In genomic region chr12:108562348-108563134, GRCh38 we compare ENCODE assay signal across 1 cellular context.
A peak's percentile ranks its signal among the peaks of the same experiment; 100 is the strongest.
TF ChIP-seq lines count a peak whose summit lies in the region.

Gene ISCU, plus strand, starts transcription at chr12:108562596. Its CDS starts 27 bp downstream, at chr12:108562623.

TF ChIP-seq in HepG2, 621 proteins besides CTCF, POLR2A, EP300 and RAD21 (continued from another document and continues in another):
- TF ChIP-seq RXRA (CRISPR knock-in tag; IDR thresholded peaks at IDR 0.05), result no peak
- TF ChIP-seq FOSL2 (CRISPR knock-in tag; IDR thresholded peaks at IDR 0.05), result peak; percentile 27; the same call in 1 of the 2 replicates
- no peak for TF ChIP-seq ATAD3A (CRISPR knock-in tag; IDR thresholded peaks at IDR 0.05)
- TF ChIP-seq JUNB (CRISPR knock-in tag; IDR thresholded peaks at IDR 0.05; ENCODE audit: borderline replicate concordance), result no peak
- no peak for TF ChIP-seq ZNF136 (CRISPR knock-in tag; IDR thresholded peaks at IDR 0.05; ENCODE audit: low read depth)
- TF ChIP-seq XBP1 (CRISPR knock-in tag; IDR thresholded peaks at IDR 0.05), result no peak
- no peak for TF ChIP-seq ZNF605 (CRISPR knock-in tag; IDR thresholded peaks at IDR 0.05)
- TF ChIP-seq ZNF557 (CRISPR knock-in tag; IDR thresholded peaks at IDR 0.05), result no peak
- no peak for TF ChIP-seq ZNF432 (CRISPR knock-in tag; IDR thresholded peaks at IDR 0.05; ENCODE audit: borderline replicate concordance)
- peak; percentile 68 for TF ChIP-seq NFAT5 (CRISPR knock-in tag; IDR thresholded peaks at IDR 0.05)
- TF ChIP-seq SSRP1 (CRISPR knock-in tag; IDR thresholded peaks at IDR 0.05), result no peak
- no peak for TF ChIP-seq ZNF513 (CRISPR knock-in tag; conservative IDR thresholded peaks at IDR 0.05)
- no peak for TF ChIP-seq PCBP1 (IDR thresholded peaks at IDR 0.05; ENCODE audit: borderline replicate concordance, low read depth, low read length)
- no peak; the same call in 1 of the 2 replicates for TF ChIP-seq ZBTB20 (CRISPR knock-in tag; IDR thresholded peaks at IDR 0.05; ENCODE audit: borderline replicate concordance, low read depth)
- peak; percentile 90 for TF ChIP-seq THAP11 (CRISPR knock-in tag; IDR thresholded peaks at IDR 0.05)
- TF ChIP-seq ARNT2 (CRISPR knock-in tag; IDR thresholded peaks at IDR 0.05; ENCODE audit: low read depth), result peak; percentile 66
- 0 out of 2 replicates have a peak, but pooled peaks have one; percentile 19 for TF ChIP-seq AHDC1 (CRISPR knock-in tag; IDR thresholded peaks at IDR 0.05; ENCODE audit: borderline replicate concordance)
- TF ChIP-seq DNMT1 (CRISPR knock-in tag; IDR thresholded peaks at IDR 0.05), result peak; percentile 36; the same call in 1 of the 2 replicates
- no peak for TF ChIP-seq ZBTB21 (CRISPR knock-in tag; IDR thresholded peaks at IDR 0.05)
- no peak for TF ChIP-seq ZNF33A (CRISPR knock-in tag; IDR thresholded peaks at IDR 0.05; ENCODE audit: borderline replicate concordance)
- TF ChIP-seq ZNF563 (CRISPR knock-in tag; IDR thresholded peaks at IDR 0.05), result peak; percentile 94
- no peak for TF ChIP-seq FLYWCH1 (CRISPR knock-in tag; IDR thresholded peaks at IDR 0.05)
- peak; percentile 74; the same call in 1 of the 2 replicates for TF ChIP-seq ZGPAT (CRISPR knock-in tag; IDR thresholded peaks at IDR 0.05)
- TF ChIP-seq ZNF30 (CRISPR knock-in tag; IDR thresholded peaks at IDR 0.05), result no peak; the same call in 1 of the 2 replicates
- TF ChIP-seq HDAC1 (CRISPR knock-in tag; IDR thresholded peaks at IDR 0.05), result peak; percentile 93
- peak; percentile 57 for TF ChIP-seq MEIS2 (CRISPR knock-in tag; IDR thresholded peaks at IDR 0.05)
- TF ChIP-seq ZZZ3 (CRISPR knock-in tag; IDR thresholded peaks at IDR 0.05; ENCODE audit: borderline replicate concordance), result no peak
- TF ChIP-seq GPBP1L1 (CRISPR knock-in tag; IDR thresholded peaks at IDR 0.05), result no peak
- peak; percentile 69 for TF ChIP-seq MED1 (CRISPR knock-in tag; IDR thresholded peaks at IDR 0.05)
- TF ChIP-seq HIVEP1 (CRISPR knock-in tag; IDR thresholded peaks at IDR 0.05), result peak; percentile 8; the same call in 1 of the 2 replicates
- TF ChIP-seq ZNF567 (CRISPR knock-in tag; IDR thresholded peaks at IDR 0.05; ENCODE audit: borderline replicate concordance), result no peak; the same call in 1 of the 2 replicates
- no peak for TF ChIP-seq RFX3 (CRISPR knock-in tag; IDR thresholded peaks at IDR 0.05)
- no peak for TF ChIP-seq MAFG (CRISPR knock-in tag; IDR thresholded peaks at IDR 0.05)
- TF ChIP-seq ZNF234 (CRISPR knock-in tag; conservative IDR thresholded peaks at IDR 0.05), result no peak
- TF ChIP-seq ZNF468 (CRISPR knock-in tag; IDR thresholded peaks at IDR 0.05), result no peak
- TF ChIP-seq BRF2 (CRISPR knock-in tag; IDR thresholded peaks at IDR 0.05), result peak; percentile 91; the same call in 1 of the 2 replicates
- no peak for TF ChIP-seq ZNF780A (CRISPR knock-in tag; IDR thresholded peaks at IDR 0.05)
- peak; percentile 58; the same call in 1 of the 2 replicates for TF ChIP-seq ZSCAN21 (CRISPR knock-in tag; IDR thresholded peaks at IDR 0.05; ENCODE audit: borderline replicate concordance)
- TF ChIP-seq NFE2 (CRISPR knock-in tag; IDR thresholded peaks at IDR 0.05), result no peak
- peak; percentile 92 for TF ChIP-seq ZNF235 (CRISPR knock-in tag; IDR thresholded peaks at IDR 0.05; ENCODE audit: borderline replicate concordance)
- TF ChIP-seq ZNF629 (CRISPR knock-in tag; conservative IDR thresholded peaks at IDR 0.05), result 0 out of 2 replicates have a peak, but pooled peaks have one; percentile 15
- TF ChIP-seq ZNF274 (CRISPR knock-in tag; IDR thresholded peaks at IDR 0.05), result 0 out of 2 replicates have a peak, but pooled peaks have one; percentile 33
- TF ChIP-seq KDM1A (CRISPR knock-in tag; IDR thresholded peaks at IDR 0.05), result no peak
- no peak for TF ChIP-seq ZNF17 (CRISPR knock-in tag; IDR thresholded peaks at IDR 0.05)
- no peak for TF ChIP-seq HMGA1 (CRISPR knock-in tag; conservative IDR thresholded peaks at IDR 0.05)
- TF ChIP-seq TCF12 (IDR thresholded peaks at IDR 0.05), result no peak
- TF ChIP-seq TCF12 (CRISPR knock-in tag; IDR thresholded peaks at IDR 0.05), result peak; percentile 81; the same call in 1 of the 2 replicates
- TF ChIP-seq SUZ12 (IDR thresholded peaks at IDR 0.05; ENCODE audit: low read depth, low read length), result no peak
- TF ChIP-seq ZNF143 (CRISPR knock-in tag; IDR thresholded peaks at IDR 0.05), result peak; percentile 45; the same call in 1 of the 2 replicates
- peak; percentile 81 for TF ChIP-seq ATF7 (IDR thresholded peaks at IDR 0.05)
- TF ChIP-seq ATF7 (CRISPR knock-in tag; IDR thresholded peaks at IDR 0.05), result no peak
- peak; percentile 74 for TF ChIP-seq ZNF883 (CRISPR knock-in tag; IDR thresholded peaks at IDR 0.05; ENCODE audit: not compliant biosample characterization)
- TF ChIP-seq ZNF329 (CRISPR knock-in tag; IDR thresholded peaks at IDR 0.05; ENCODE audit: low read depth), result peak; percentile 84; the same call in 1 of the 2 replicates
- peak; percentile 97 for TF ChIP-seq MAZ (IDR thresholded peaks at IDR 0.05; ENCODE audit: borderline replicate concordance, low read depth, low read length)
- peak; percentile 95 for TF ChIP-seq MAZ (CRISPR knock-in tag; IDR thresholded peaks at IDR 0.05; ENCODE audit: low read depth)
- no peak for TF ChIP-seq ZFP41 (CRISPR knock-in tag; IDR thresholded peaks at IDR 0.05; ENCODE audit: borderline replicate concordance)
- peak; percentile 59 for TF ChIP-seq HCFC1 (IDR thresholded peaks at IDR 0.05; ENCODE audit: low read depth, low read length)
- TF ChIP-seq MAX (IDR thresholded peaks at IDR 0.05), result peak; percentile 35
- no peak for TF ChIP-seq TCF7 (IDR thresholded peaks at IDR 0.05; ENCODE audit: low read depth)
